8 cellular contexts compared by ENCODE assay signal in the genomic region with DNA sequence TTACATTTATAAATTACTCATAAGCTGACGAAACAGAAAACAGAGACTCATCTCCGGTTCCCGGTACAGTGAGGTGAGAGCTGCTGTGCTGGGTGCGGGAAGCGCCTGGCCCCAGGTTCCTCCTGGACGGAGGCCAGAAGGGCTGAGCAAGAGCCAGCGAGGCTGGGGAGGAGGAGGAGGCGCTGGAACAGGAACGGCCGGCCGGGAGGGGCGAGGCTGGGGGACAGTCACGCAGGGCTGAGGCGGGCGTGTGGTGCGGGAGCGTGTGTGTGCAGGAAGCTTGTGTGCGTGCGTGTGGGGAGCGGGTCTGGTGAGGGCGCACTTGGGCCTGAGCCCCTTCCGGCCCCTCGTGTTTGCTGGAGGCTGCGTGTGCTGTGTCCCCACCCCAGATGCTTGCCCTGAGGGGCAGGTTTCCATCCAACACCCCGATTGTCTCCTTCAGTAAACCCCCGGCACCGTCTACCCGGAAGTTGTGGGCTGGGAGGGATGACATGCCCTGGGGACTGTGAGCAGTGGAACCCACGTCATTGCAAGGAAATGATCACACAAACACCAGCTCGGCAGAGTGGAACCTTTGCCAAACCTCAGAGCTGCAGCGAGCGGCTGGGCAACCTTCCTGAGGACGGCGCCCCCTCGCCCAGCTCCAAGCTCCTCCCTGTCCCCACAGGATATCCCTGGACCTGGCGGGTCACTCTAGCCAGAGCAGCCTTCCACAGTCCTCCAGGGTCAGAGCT. TPM values are rescaled to one million over a fixed set of nuclear protein-coding genes. Genes with fewer than 3 reads are reported as not detected.
DNase-seq lines count a peak whose midpoint lies in the region; ATAC-seq, FAIRE-seq and TF ChIP-seq lines count a peak whose summit lies in the region.

No MANE protein-coding gene starts in this region.

- ATAC-seq in HG02852 (IDR thresholded peaks at IDR 0.05; ENCODE audit: unreplicated experiment) (peak; percentile 44), GM18858 (IDR thresholded peaks at IDR 0.05; ENCODE audit: unreplicated experiment) (no peak)

- peaks cover 4% of the 10 kb centered on the region for H3K4me1 ChIP-seq in endocrine pancreas (ENCODE audit: control insufficient read depth, insufficient read depth, low read length)

- peak overlapping the region; percentile 27 for H3K9ac ChIP-seq in endocrine pancreas (ENCODE audit: control insufficient read depth, insufficient read depth, low read length)

- peak; percentile 83 for DNase-seq in GM12891 (ENCODE audit: insufficient read length, low spot score)
- peak; percentile 76 for DNase-seq in NOMO-1 treated with DMSO at 0.1 percent for 48 hours (lab: John Stamatoyannopoulos, UW; ENCODE audit: unreplicated experiment)
- DNase-seq in activated CD8-positive, alpha-beta memory T cell treated with anti-CD3 and anti-CD28 coated beads, Interleukin-2, amount 50 U/mL, for 1 hour (ENCODE audit: extremely low read depth): peak; percentile 99
- peak; percentile 93 for DNase-seq in mucosa of gallbladder (ENCODE audit: low spot score)
- DNase-seq in stimulated activated CD8-positive, alpha-beta memory T cell treated with anti-CD3 and anti-CD28 coated beads, Interleukin-7, amount 100 ng/mL, for 1 hour (ENCODE audit: low read depth in 2 of 2): peak; percentile 85 to 88

- H3K27me3 ChIP-seq in endocrine pancreas (ENCODE audit: control insufficient read depth, insufficient read depth, low read length): no peaks in the 10 kb centered on the region

- peak; percentile 78 for TF ChIP-seq POLR2A in GM12891 (IDR thresholded peaks at IDR 0.05; ENCODE audit: low read depth, low read length)

- no peaks in the 10 kb centered on the region for H3K9me3 ChIP-seq in endocrine pancreas (ENCODE audit: control insufficient read depth, low read length)

- FAIRE-seq in GM12891 (lab: Jason Lieb, UNC): peak; percentile 93

- no peaks in the 10 kb centered on the region for H3K36me3 ChIP-seq in endocrine pancreas (ENCODE audit: control insufficient read depth, insufficient read depth, low read length)

- H3K4me3 ChIP-seq in endocrine pancreas (ENCODE audit: control insufficient read depth, insufficient read depth, low read length): no peak overlapping the region

TF ChIP-seq in GM12891, 5 proteins besides CTCF, POLR2A, EP300 and RAD21:
- peak; percentile 68; the same call in 1 of the 2 replicates for TF ChIP-seq TAF1 (IDR thresholded peaks at IDR 0.05; ENCODE audit: low read depth, low read length)
- peak; percentile 68; the same call in 1 of the 2 replicates for TF ChIP-seq POU2F2 (IDR thresholded peaks at IDR 0.05; ENCODE audit: low read depth, low read length)
- peak; percentile 87 for TF ChIP-seq POLR2AphosphoS5 (IDR thresholded peaks at IDR 0.05; ENCODE audit: low read depth, low read length)
- TF ChIP-seq SPI1 (IDR thresholded peaks at IDR 0.05; ENCODE audit: low read depth, low read length): no peak
- TF ChIP-seq PAX5 (IDR thresholded peaks at IDR 0.05; ENCODE audit: insufficient read depth, low read length, severe bottlenecking): peak; percentile 86

RNA-seq across cellular contexts. Expression of a gene that starts 19.4 kb away (rescaled TPM):
- polyA plus RNA-seq in GM12891 (2012; ENCODE audit: low read depth, missing spikeins): 0.18 TPM
- 12.0 TPM for total RNA-seq in mucosa of gallbladder

RNA-seq across cellular contexts. Expression of a gene that starts 24.5 kb away (rescaled TPM):
- 60.6 TPM for polyA plus RNA-seq in GM12891 (2012; ENCODE audit: low read depth, missing spikeins)
- total RNA-seq in mucosa of gallbladder: 161 TPM

RNA-seq across cellular contexts. Expression of a gene that starts 35.6 kb away (rescaled TPM):
- 0.27 TPM for polyA plus RNA-seq in GM12891 (2012; ENCODE audit: low read depth, missing spikeins)
- total RNA-seq in mucosa of gallbladder: 8.5 TPM
